In genomic region chr2:239638376-239638775, GRCh38 we compare ENCODE assay signal across 21 cellular contexts.
DNase-seq lines count a peak whose midpoint lies in the region; ATAC-seq and TF ChIP-seq lines count a peak whose summit lies in the region.
"Had no signal": no experiment of that assay in that cellular context is flagged by ENCODE, and none has a peak within 500 bp of the region (broad histone marks: within the 10 kb centered on the region; RNA-seq: fewer than 3 reads in every experiment).

No MANE protein-coding gene starts in this region.

- H3K4me3 Mint-ChIP-seq in type B pancreatic cell, result no peak overlapping the region
- no peak overlapping the region for H3K4me3 Mint-ChIP-seq in activated naive CD8-positive, alpha-beta T cell treated with anti-CD3 and anti-CD28 coated beads for 36 hours
- H3K4me3 Mint-ChIP-seq: CD14-positive monocyte; CD4-positive, alpha-beta memory T cell; CD4-positive, CD25-positive, alpha-beta regulatory T cell; CD8-positive, alpha-beta memory T cell had no signal

- H3K27me3 Mint-ChIP-seq in type B pancreatic cell, result peaks cover 2% of the 10 kb centered on the region
- H3K27me3 Mint-ChIP-seq in activated naive CD8-positive, alpha-beta T cell treated with anti-CD3 and anti-CD28 coated beads for 36 hours, result no peaks in the 10 kb centered on the region
- H3K27me3 Mint-ChIP-seq: CD4-positive, alpha-beta memory T cell had no signal

- peak; percentile 36 for DNase-seq in activated CD8-positive, alpha-beta memory T cell treated with anti-CD3 and anti-CD28 coated beads, Interleukin-2, amount 50 U/mL, for 48 hours
- DNase-seq in activated CD8-positive, alpha-beta memory T cell treated with anti-CD3 and anti-CD28 coated beads, Interleukin-2, amount 50 U/mL, for 4 hours, result no peak
- DNase-seq in mesenteric fat pad (ENCODE audit: low spot score), result peak; percentile 60
- peak; percentile 16 for DNase-seq in type B pancreatic cell (ENCODE audit: extremely low spot score, unreplicated experiment)
- DNase-seq in RPMI8226, result no peak
- no peak for DNase-seq in activated naive CD8-positive, alpha-beta T cell treated with anti-CD3 and anti-CD28 coated beads for 36 hours
- no peak for DNase-seq in stimulated activated naive CD8-positive, alpha-beta T cell treated with anti-CD3 and anti-CD28 coated beads, Interleukin-15, Interleukin-2, amounts not matched to agents 100 U/mL and 50 U/mL, for 24 hours
- DNase-seq: 8988T; ACHN; BE2C; C1 segment of cervical spinal cord; CD4-positive, alpha-beta memory T cell; CD4-positive, CD25-positive, alpha-beta regulatory T cell; CD8-positive, alpha-beta memory T cell; COR-L47; DMS 273 treated with DMSO at 0.1 percent for 48 hours; DMS153; DMS53; DMS79; GF-D8 had no signal

- no peaks in the 10 kb centered on the region for H3K4me1 Mint-ChIP-seq in type B pancreatic cell (ENCODE audit: unreplicated experiment)
- no peaks in the 10 kb centered on the region for H3K4me1 Mint-ChIP-seq in activated naive CD8-positive, alpha-beta T cell treated with anti-CD3 and anti-CD28 coated beads for 36 hours
- H3K4me1 Mint-ChIP-seq: CD14-positive monocyte; CD4-positive, CD25-positive, alpha-beta regulatory T cell; CD8-positive, alpha-beta memory T cell had no signal

- TF ChIP-seq CTCF in type B pancreatic cell (conservative IDR thresholded peaks at IDR 0.05), result no peak

- no peaks in the 10 kb centered on the region for H3K36me3 Mint-ChIP-seq in type B pancreatic cell
- H3K36me3 Mint-ChIP-seq in activated naive CD8-positive, alpha-beta T cell treated with anti-CD3 and anti-CD28 coated beads for 36 hours, result no peaks in the 10 kb centered on the region
- H3K36me3 Mint-ChIP-seq: CD14-positive monocyte; CD4-positive, CD25-positive, alpha-beta regulatory T cell; CD8-positive, alpha-beta memory T cell had no signal

- peaks cover 4% of the 10 kb centered on the region for H3K9me3 Mint-ChIP-seq in type B pancreatic cell
- no peaks in the 10 kb centered on the region for H3K9me3 Mint-ChIP-seq in activated naive CD8-positive, alpha-beta T cell treated with anti-CD3 and anti-CD28 coated beads for 36 hours

- no peak for ATAC-seq in stimulated activated naive CD8-positive, alpha-beta T cell treated with anti-CD3 and anti-CD28 coated beads, Interleukin-15, Interleukin-2, amounts not matched to agents 100 U/mL and 50 U/mL, for 24 hours

- H3K27ac Mint-ChIP-seq in type B pancreatic cell, result no peak overlapping the region
- H3K27ac Mint-ChIP-seq in activated naive CD8-positive, alpha-beta T cell treated with anti-CD3 and anti-CD28 coated beads for 36 hours, result no peak overlapping the region
- H3K27ac Mint-ChIP-seq: CD14-positive monocyte; CD4-positive, alpha-beta memory T cell; CD4-positive, CD25-positive, alpha-beta regulatory T cell; CD8-positive, alpha-beta memory T cell had no signal

Comparison
In these comparisons a context has a peak if more than half of its experiments do, and no peak if none do; other contexts are left out.
1. DNase-seq: peak in activated CD8-positive, alpha-beta memory T cell treated with anti-CD3 and anti-CD28 coated beads, Interleukin-2, amount 50 U/mL, for 48 hours (single experiment), mesenteric fat pad (single experiment) and type B pancreatic cell (single experiment); none in activated CD8-positive, alpha-beta memory T cell treated with anti-CD3 and anti-CD28 coated beads, Interleukin-2, amount 50 U/mL, for 4 hours (single experiment), RPMI8226 (single experiment), activated naive CD8-positive, alpha-beta T cell treated with anti-CD3 and anti-CD28 coated beads for 36 hours (single experiment) and stimulated activated naive CD8-positive, alpha-beta T cell treated with anti-CD3 and anti-CD28 coated beads, Interleukin-15, Interleukin-2, amounts not matched to agents 100 U/mL and 50 U/mL, for 24 hours (single experiment).